In the genomic region with DNA sequence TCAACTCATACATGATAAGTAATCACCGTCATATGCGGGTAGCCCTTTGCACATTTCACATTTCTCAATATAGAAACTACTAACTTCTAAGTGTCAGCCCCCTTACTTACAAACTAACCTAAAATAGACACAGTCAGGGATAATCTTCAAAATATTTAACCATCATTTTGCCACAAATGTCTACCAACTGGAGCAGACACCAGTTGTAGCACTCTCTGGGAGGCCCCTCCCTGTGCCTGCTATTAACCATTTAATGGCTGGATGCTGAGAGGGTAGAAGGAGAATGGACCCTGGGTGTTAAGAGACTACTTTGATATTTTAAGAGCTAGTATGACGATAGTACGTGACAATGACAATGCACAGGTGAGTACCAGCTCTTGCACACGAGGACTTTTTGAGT, we compare ENCODE assay signal across 1 cellular context.
TF ChIP-seq lines count a peak whose summit lies in the region.

No MANE protein-coding gene starts in this region.

TF ChIP-seq in A549, 52 proteins besides CTCF, POLR2A, EP300 and RAD21 (continued from another document):
- TF ChIP-seq E2F6 (IDR thresholded peaks at IDR 0.05; ENCODE audit: borderline replicate concordance, low read depth): no peak
- no peak for TF ChIP-seq ZC3H11A (IDR thresholded peaks at IDR 0.05)
- TF ChIP-seq TP53 (CRISPR knock-in tag; IDR thresholded peaks at IDR 0.05): no peak
- no peak for TF ChIP-seq RNF2 (IDR thresholded peaks at IDR 0.05; ENCODE audit: borderline replicate concordance, low read depth)
